1 cellular context compared by ENCODE assay signal in the genomic region with DNA sequence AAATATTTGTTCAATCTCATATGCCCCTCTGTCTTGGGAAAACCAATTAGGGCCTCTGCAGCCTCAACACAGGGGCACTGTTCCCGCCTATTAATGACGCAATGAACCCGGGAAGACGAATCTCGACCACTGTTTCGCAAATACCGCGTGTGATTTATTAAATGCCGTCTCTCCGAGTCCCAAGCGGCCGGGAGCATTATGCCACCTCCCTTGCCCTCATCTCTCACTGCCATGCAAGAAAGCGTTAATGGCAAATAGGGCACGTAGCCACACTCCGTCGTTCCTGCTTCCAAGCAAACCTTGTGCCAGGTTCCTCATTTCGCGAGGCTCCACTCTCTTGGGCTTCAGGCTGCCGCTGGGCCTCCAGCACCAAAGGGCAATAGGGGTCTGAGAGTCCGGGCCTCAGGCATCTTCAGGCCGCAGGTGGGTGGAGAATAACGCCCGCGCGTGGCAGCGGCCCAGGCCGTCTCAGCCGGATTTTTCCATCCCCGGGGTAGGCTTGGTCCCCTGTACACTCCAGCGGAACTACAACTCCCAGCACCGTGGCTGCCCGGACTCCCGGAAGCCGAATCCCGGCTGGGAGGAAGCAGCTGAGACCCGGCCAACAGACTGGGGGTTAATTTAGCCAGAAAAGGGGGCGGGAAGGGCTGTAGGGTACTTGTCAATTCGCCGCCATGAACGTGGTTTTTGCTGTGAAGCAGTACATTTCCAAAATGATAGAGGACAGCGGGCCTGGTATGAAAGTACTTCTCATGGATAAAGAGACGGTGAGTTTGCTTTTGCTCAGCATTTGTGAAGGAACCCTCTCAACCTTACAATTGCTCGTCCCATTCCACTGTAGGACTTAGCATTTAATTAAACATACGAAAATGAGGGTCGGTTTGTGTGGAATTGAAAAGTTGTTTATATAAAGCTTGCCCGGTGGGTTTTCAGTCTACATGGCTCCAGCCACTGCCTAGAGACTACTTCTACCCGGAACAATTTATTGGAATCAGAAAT.
A peak's percentile ranks its signal among the peaks of the same experiment; 100 is the strongest.
TF ChIP-seq lines count a peak whose summit lies in the region.

A gene with protein sequence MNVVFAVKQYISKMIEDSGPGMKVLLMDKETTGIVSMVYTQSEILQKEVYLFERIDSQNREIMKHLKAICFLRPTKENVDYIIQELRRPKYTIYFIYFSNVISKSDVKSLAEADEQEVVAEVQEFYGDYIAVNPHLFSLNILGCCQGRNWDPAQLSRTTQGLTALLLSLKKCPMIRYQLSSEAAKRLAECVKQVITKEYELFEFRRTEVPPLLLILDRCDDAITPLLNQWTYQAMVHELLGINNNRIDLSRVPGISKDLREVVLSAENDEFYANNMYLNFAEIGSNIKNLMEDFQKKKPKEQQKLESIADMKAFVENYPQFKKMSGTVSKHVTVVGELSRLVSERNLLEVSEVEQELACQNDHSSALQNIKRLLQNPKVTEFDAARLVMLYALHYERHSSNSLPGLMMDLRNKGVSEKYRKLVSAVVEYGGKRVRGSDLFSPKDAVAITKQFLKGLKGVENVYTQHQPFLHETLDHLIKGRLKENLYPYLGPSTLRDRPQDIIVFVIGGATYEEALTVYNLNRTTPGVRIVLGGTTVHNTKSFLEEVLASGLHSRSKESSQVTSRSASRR (plus strand): TSS at position 593 of the 999 bp plus-strand sequence. CDS start 82 bp downstream, at position 675.

TF ChIP-seq in HepG2, 621 proteins besides CTCF, POLR2A, EP300 and RAD21 (continued from another document and continues in another):
- TF ChIP-seq, protein P1, sequence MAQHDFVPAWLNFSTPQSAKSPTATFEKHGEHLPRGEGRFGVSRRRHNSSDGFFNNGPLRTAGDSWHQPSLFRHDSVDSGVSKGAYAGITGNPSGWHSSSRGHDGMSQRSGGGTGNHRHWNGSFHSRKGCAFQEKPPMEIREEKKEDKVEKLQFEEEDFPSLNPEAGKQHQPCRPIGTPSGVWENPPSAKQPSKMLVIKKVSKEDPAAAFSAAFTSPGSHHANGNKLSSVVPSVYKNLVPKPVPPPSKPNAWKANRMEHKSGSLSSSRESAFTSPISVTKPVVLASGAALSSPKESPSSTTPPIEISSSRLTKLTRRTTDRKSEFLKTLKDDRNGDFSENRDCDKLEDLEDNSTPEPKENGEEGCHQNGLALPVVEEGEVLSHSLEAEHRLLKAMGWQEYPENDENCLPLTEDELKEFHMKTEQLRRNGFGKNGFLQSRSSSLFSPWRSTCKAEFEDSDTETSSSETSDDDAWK (CRISPR knock-in tag; IDR thresholded peaks at IDR 0.05): no peak
- TF ChIP-seq ZNF674 (CRISPR knock-in tag; IDR thresholded peaks at IDR 0.05; ENCODE audit: low read depth) (no peak), ZNF3 (CRISPR knock-in tag; IDR thresholded peaks at IDR 0.05) (peak; percentile 38; the same call in 1 of the 2 replicates), HIVEP1 (CRISPR knock-in tag; IDR thresholded peaks at IDR 0.05) (peak; percentile 83), ZNF75D (CRISPR knock-in tag; IDR thresholded peaks at IDR 0.05; ENCODE audit: borderline replicate concordance) (peak; percentile 18; the same call in 1 of the 2 replicates), KLF13 (CRISPR knock-in tag; IDR thresholded peaks at IDR 0.05) (0 out of 2 replicates have a peak, but pooled peaks have one; percentile 11), ZNF451 (CRISPR knock-in tag; IDR thresholded peaks at IDR 0.05) (0 out of 2 replicates have a peak, but pooled peaks have one; percentile 26), NFKB2 (CRISPR knock-in tag; IDR thresholded peaks at IDR 0.05; ENCODE audit: borderline replicate concordance) (peak; percentile 86; the same call in 1 of the 2 replicates), SIN3A (IDR thresholded peaks at IDR 0.05; ENCODE audit: borderline replicate concordance, low read depth, low read length) (peak; percentile 87), THAP11 (CRISPR knock-in tag; IDR thresholded peaks at IDR 0.05) (peak; percentile 97), SNAPC2 (CRISPR knock-in tag; IDR thresholded peaks at IDR 0.05) (peak; percentile 87; the same call in 1 of the 2 replicates), CC2D1A (CRISPR knock-in tag; IDR thresholded peaks at IDR 0.05) (peak; percentile 66; the same call in 1 of the 2 replicates), ZNF780A (CRISPR knock-in tag; IDR thresholded peaks at IDR 0.05) (no peak), HCFC1 (IDR thresholded peaks at IDR 0.05; ENCODE audit: low read depth, low read length) (peak; percentile 82), TEAD3 (CRISPR knock-in tag; optimal IDR thresholded peaks at IDR 0.05; ENCODE audit: borderline replicate concordance) (peak; percentile 10), ZSCAN31 (CRISPR knock-in tag; IDR thresholded peaks at IDR 0.05; ENCODE audit: low read depth) (no peak), SYNCRIP (IDR thresholded peaks at IDR 0.05; ENCODE audit: insufficient read depth, low read depth, low read length) (no peak), EZH2 (conservative IDR thresholded peaks at IDR 0.05; ENCODE audit: low read depth, low read length) (no peak), ZNF713 (CRISPR knock-in tag; IDR thresholded peaks at IDR 0.05) (0 out of 2 replicates have a peak, but pooled peaks have one; percentile 30), SRF (IDR thresholded peaks at IDR 0.05; ENCODE audit: low read depth, low read length) (peak; percentile 66; the same call in 1 of the 2 replicates), ZNF768 (CRISPR knock-in tag; IDR thresholded peaks at IDR 0.05) (peak; percentile 65; the same call in 1 of the 2 replicates), AGO2 (optimal IDR thresholded peaks at IDR 0.05; ENCODE audit: low read depth, low read length) (peak; percentile 66), NR2F6 (IDR thresholded peaks at IDR 0.05) (no peak), NR2F6 (CRISPR knock-in tag; IDR thresholded peaks at IDR 0.05) (0 out of 2 replicates have a peak, but pooled peaks have one; percentile 17), REXO4 (CRISPR knock-in tag; IDR thresholded peaks at IDR 0.05; ENCODE audit: borderline replicate concordance) (no peak), ZNF563 (CRISPR knock-in tag; IDR thresholded peaks at IDR 0.05) (peak; percentile 86), ZFP36 (IDR thresholded peaks at IDR 0.05; ENCODE audit: borderline replicate concordance, low read depth, low read length, partially characterized antibody) (no peak), ZNF652 (CRISPR knock-in tag; IDR thresholded peaks at IDR 0.05; ENCODE audit: borderline replicate concordance, low read depth) (peak; percentile 78)
- TF ChIP-seq, protein P2, sequence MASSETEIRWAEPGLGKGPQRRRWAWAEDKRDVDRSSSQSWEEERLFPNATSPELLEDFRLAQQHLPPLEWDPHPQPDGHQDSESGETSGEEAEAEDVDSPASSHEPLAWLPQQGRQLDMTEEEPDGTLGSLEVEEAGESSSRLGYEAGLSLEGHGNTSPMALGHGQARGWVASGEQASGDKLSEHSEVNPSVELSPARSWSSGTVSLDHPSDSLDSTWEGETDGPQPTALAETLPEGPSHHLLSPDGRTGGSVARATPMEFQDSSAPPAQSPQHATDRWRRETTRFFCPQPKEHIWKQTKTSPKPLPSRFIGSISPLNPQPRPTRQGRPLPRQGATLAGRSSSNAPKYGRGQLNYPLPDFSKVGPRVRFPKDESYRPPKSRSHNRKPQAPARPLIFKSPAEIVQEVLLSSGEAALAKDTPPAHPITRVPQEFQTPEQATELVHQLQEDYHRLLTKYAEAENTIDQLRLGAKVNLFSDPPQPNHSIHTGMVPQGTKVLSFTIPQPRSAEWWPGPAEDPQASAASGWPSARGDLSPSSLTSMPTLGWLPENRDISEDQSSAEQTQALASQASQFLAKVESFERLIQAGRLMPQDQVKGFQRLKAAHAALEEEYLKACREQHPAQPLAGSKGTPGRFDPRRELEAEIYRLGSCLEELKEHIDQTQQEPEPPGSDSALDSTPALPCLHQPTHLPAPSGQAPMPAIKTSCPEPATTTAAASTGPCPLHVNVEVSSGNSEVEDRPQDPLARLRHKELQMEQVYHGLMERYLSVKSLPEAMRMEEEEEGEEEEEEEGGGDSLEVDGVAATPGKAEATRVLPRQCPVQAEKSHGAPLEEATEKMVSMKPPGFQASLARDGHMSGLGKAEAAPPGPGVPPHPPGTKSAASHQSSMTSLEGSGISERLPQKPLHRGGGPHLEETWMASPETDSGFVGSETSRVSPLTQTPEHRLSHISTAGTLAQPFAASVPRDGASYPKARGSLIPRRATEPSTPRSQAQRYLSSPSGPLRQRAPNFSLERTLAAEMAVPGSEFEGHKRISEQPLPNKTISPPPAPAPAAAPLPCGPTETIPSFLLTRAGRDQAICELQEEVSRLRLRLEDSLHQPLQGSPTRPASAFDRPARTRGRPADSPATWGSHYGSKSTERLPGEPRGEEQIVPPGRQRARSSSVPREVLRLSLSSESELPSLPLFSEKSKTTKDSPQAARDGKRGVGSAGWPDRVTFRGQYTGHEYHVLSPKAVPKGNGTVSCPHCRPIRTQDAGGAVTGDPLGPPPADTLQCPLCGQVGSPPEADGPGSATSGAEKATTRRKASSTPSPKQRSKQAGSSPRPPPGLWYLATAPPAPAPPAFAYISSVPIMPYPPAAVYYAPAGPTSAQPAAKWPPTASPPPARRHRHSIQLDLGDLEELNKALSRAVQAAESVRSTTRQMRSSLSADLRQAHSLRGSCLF (CRISPR knock-in tag; IDR thresholded peaks at IDR 0.05; ENCODE audit: borderline replicate concordance): no peak
- TF ChIP-seq, protein P3, sequence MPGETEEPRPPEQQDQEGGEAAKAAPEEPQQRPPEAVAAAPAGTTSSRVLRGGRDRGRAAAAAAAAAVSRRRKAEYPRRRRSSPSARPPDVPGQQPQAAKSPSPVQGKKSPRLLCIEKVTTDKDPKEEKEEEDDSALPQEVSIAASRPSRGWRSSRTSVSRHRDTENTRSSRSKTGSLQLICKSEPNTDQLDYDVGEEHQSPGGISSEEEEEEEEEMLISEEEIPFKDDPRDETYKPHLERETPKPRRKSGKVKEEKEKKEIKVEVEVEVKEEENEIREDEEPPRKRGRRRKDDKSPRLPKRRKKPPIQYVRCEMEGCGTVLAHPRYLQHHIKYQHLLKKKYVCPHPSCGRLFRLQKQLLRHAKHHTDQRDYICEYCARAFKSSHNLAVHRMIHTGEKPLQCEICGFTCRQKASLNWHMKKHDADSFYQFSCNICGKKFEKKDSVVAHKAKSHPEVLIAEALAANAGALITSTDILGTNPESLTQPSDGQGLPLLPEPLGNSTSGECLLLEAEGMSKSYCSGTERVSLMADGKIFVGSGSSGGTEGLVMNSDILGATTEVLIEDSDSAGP (CRISPR knock-in tag; IDR thresholded peaks at IDR 0.05; ENCODE audit: borderline replicate concordance): peak; percentile 92; the same call in 1 of the 2 replicates
- TF ChIP-seq, protein P4, sequence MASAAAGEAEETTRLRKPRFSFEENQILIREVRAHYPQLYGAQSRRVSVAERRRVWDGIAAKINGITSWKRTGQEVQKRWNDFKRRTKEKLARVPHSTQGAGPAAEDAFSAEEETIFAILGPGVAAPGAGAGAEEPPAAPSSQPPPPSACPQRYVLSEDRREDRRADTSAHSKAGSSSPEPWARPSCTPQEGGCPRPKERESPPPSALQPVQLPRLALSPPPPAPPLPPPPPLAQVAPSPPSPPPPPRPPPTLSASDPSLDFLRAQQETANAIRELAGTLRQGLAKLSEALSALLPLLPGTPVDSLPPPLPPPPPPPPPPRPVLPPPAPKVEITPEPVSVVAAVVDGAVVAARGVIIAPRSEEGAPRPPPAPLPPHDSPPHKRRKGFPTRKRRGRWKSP (CRISPR knock-in tag; IDR thresholded peaks at IDR 0.05): peak; percentile 9; the same call in 1 of the 2 replicates
- TF ChIP-seq, protein P5, sequence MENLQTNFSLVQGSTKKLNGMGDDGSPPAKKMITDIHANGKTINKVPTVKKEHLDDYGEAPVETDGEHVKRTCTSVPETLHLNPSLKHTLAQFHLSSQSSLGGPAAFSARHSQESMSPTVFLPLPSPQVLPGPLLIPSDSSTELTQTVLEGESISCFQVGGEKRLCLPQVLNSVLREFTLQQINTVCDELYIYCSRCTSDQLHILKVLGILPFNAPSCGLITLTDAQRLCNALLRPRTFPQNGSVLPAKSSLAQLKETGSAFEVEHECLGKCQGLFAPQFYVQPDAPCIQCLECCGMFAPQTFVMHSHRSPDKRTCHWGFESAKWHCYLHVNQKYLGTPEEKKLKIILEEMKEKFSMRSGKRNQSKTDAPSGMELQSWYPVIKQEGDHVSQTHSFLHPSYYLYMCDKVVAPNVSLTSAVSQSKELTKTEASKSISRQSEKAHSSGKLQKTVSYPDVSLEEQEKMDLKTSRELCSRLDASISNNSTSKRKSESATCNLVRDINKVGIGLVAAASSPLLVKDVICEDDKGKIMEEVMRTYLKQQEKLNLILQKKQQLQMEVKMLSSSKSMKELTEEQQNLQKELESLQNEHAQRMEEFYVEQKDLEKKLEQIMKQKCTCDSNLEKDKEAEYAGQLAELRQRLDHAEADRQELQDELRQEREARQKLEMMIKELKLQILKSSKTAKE (CRISPR knock-in tag; IDR thresholded peaks at IDR 0.05; ENCODE audit: borderline replicate concordance): no peak
- TF ChIP-seq, protein P6, sequence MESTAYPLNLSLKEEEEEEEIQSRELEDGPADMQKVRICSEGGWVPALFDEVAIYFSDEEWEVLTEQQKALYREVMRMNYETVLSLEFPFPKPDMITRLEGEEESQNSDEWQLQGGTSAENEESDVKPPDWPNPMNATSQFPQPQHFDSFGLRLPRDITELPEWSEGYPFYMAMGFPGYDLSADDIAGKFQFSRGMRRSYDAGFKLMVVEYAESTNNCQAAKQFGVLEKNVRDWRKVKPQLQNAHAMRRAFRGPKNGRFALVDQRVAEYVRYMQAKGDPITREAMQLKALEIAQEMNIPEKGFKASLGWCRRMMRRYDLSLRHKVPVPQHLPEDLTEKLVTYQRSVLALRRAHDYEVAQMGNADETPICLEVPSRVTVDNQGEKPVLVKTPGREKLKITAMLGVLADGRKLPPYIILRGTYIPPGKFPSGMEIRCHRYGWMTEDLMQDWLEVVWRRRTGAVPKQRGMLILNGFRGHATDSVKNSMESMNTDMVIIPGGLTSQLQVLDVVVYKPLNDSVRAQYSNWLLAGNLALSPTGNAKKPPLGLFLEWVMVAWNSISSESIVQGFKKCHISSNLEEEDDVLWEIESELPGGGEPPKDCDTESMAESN (CRISPR knock-in tag; conservative IDR thresholded peaks at IDR 0.05): peak; percentile 24; the same call in 1 of the 2 replicates
- TF ChIP-seq, protein P7, sequence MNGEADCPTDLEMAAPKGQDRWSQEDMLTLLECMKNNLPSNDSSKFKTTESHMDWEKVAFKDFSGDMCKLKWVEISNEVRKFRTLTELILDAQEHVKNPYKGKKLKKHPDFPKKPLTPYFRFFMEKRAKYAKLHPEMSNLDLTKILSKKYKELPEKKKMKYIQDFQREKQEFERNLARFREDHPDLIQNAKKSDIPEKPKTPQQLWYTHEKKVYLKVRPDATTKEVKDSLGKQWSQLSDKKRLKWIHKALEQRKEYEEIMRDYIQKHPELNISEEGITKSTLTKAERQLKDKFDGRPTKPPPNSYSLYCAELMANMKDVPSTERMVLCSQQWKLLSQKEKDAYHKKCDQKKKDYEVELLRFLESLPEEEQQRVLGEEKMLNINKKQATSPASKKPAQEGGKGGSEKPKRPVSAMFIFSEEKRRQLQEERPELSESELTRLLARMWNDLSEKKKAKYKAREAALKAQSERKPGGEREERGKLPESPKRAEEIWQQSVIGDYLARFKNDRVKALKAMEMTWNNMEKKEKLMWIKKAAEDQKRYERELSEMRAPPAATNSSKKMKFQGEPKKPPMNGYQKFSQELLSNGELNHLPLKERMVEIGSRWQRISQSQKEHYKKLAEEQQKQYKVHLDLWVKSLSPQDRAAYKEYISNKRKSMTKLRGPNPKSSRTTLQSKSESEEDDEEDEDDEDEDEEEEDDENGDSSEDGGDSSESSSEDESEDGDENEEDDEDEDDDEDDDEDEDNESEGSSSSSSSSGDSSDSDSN (CRISPR knock-in tag; IDR thresholded peaks at IDR 0.05): peak; percentile 69
